In genomic region chr1:53470155-53470554, GRCh38 we compare ENCODE assay signal across 1 cellular context.
TF ChIP-seq lines count a peak whose summit lies in the region.

No MANE protein-coding gene starts in this region.

TF ChIP-seq in HEK293, 187 proteins besides CTCF, POLR2A, EP300 and RAD21 (continued from another document and continues in another):
- TF ChIP-seq ZNF600 (tag by site-specific recombination; IDR thresholded peaks at IDR 0.05) (peak; percentile 85), IKZF3 (tag by site-specific recombination; IDR thresholded peaks at IDR 0.05) (peak; percentile 54), ZNF221 (tag by site-specific recombination; IDR thresholded peaks at IDR 0.05; ENCODE audit: borderline replicate concordance) (no peak), KLF8 (tag by site-specific recombination; IDR thresholded peaks at IDR 0.05) (no peak), ZSCAN16 (tag by site-specific recombination; IDR thresholded peaks at IDR 0.05) (no peak), ZNF280D (tag by site-specific recombination; IDR thresholded peaks at IDR 0.05) (no peak), ZBTB11 (tag by site-specific recombination; conservative IDR thresholded peaks at IDR 0.05; ENCODE audit: low read depth) (no peak), ZNF623 (tag by site-specific recombination; IDR thresholded peaks at IDR 0.05) (no peak), ZIC2 (tag by site-specific recombination; IDR thresholded peaks at IDR 0.05) (no peak), ZNF132 (tag by site-specific recombination; IDR thresholded peaks at IDR 0.05; ENCODE audit: borderline replicate concordance) (no peak), ZBTB26 (tag by site-specific recombination; optimal IDR thresholded peaks at IDR 0.05) (no peak), ZNF398 (tag by site-specific recombination; IDR thresholded peaks at IDR 0.05) (no peak), ZNF621 (tag by site-specific recombination; IDR thresholded peaks at IDR 0.05) (no peak), ZNF280C (tag by site-specific recombination; IDR thresholded peaks at IDR 0.05) (no peak), ZNF19 (tag by site-specific recombination; IDR thresholded peaks at IDR 0.05; ENCODE audit: low read depth) (no peak), OSR2 (tag by site-specific recombination; IDR thresholded peaks at IDR 0.05) (no peak), HOXC10 (CRISPR knock-in tag; IDR thresholded peaks at IDR 0.05) (no peak), ZNF311 (tag by site-specific recombination; IDR thresholded peaks at IDR 0.05; ENCODE audit: borderline replicate concordance) (no peak), PBX3 (CRISPR knock-in tag; IDR thresholded peaks at IDR 0.05) (no peak; the same call in 1 of the 2 replicates), ZNF521 (tag by site-specific recombination; IDR thresholded peaks at IDR 0.05) (no peak), YY1 (tag by site-specific recombination; IDR thresholded peaks at IDR 0.05) (no peak), KLF10 (tag by site-specific recombination; IDR thresholded peaks at IDR 0.05) (no peak), YY2 (tag by site-specific recombination; IDR thresholded peaks at IDR 0.05) (no peak), GFI1B (tag by site-specific recombination; IDR thresholded peaks at IDR 0.05) (no peak), PRDM10 (tag by site-specific recombination; IDR thresholded peaks at IDR 0.05) (no peak), ZNF146 (tag by site-specific recombination; IDR thresholded peaks at IDR 0.05) (no peak), ZNF350 (tag by site-specific recombination; IDR thresholded peaks at IDR 0.05) (no peak), HOXA7 (CRISPR knock-in tag; IDR thresholded peaks at IDR 0.05; ENCODE audit: borderline replicate concordance) (no peak), ZBTB8A (tag by site-specific recombination; IDR thresholded peaks at IDR 0.05) (peak; percentile 39; the same call in 1 of the 2 replicates), KLF7 (tag by site-specific recombination; IDR thresholded peaks at IDR 0.05; ENCODE audit: borderline replicate concordance) (no peak), ZNF558 (tag by site-specific recombination; IDR thresholded peaks at IDR 0.05) (no peak), ZFHX2 (tag by site-specific recombination; conservative IDR thresholded peaks at IDR 0.05) (peak; percentile 76), INSM2 (tag by site-specific recombination; IDR thresholded peaks at IDR 0.05) (no peak), ZNF24 (tag by site-specific recombination; IDR thresholded peaks at IDR 0.05) (no peak), BCL11B (tag by site-specific recombination; IDR thresholded peaks at IDR 0.05; ENCODE audit: low read depth) (no peak), SP2 (tag by site-specific recombination; IDR thresholded peaks at IDR 0.05) (peak; percentile 17; the same call in 1 of the 2 replicates), ZNF768 (tag by site-specific recombination; IDR thresholded peaks at IDR 0.05) (no peak), SCRT1 (tag by site-specific recombination; IDR thresholded peaks at IDR 0.05; ENCODE audit: borderline replicate concordance) (no peak), ZNF366 (tag by site-specific recombination; conservative IDR thresholded peaks at IDR 0.05) (no peak), SP3 (tag by site-specific recombination; IDR thresholded peaks at IDR 0.05) (no peak), ZNF624 (tag by site-specific recombination; IDR thresholded peaks at IDR 0.05) (no peak), ZBTB44 (tag by site-specific recombination; IDR thresholded peaks at IDR 0.05) (no peak), ZNF677 (tag by site-specific recombination; IDR thresholded peaks at IDR 0.05) (no peak), ZNF37A (tag by site-specific recombination; IDR thresholded peaks at IDR 0.05) (no peak), GLIS1 (tag by site-specific recombination; IDR thresholded peaks at IDR 0.05) (peak; percentile 56), ZNF510 (tag by site-specific recombination; IDR thresholded peaks at IDR 0.05; ENCODE audit: insufficient replicate concordance) (no peak)
